In the genomic region with DNA sequence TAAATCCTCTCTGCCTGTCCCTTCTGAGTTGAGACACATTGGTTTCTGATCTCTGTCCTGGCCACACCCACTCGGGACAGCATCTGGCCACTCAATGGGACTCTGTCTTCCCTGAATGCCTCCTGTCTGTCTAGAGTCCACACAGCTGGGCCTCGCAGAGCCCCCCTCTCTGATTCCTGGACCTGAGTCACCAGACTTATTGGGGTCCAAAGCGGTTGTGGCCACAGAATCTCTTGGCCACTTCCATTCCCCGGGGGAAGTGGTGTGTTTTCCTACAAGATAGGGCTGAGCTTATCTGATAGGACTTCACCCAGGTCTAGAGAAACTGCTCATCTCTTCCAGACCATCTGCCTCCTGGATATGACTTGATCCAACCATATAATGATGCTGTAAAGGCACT, we compare ENCODE assay signal across 15 cellular contexts. TPM values are rescaled to one million over a fixed set of nuclear protein-coding genes. Genes with fewer than 3 reads are reported as not detected.
"Had no signal": no experiment of that assay in that cellular context is flagged by ENCODE, and none has a peak within 500 bp of the region (broad histone marks: within the 10 kb centered on the region; RNA-seq: fewer than 3 reads in every experiment).

No MANE protein-coding gene starts in this region.

- DNase-seq: activated CD4-positive, alpha-beta memory T cell treated with anti-CD3 and anti-CD28 coated beads, Interleukin-2, amount 10 ng/mL, durations not matched to agents 7 days and 5 days; activated CD4-positive, alpha-beta T cell treated with anti-CD3 and anti-CD28 coated beads for 4 hours; activated effector memory CD4-positive, alpha-beta T cell treated with anti-CD3 and anti-CD28 coated beads, Interleukin-2, amount 50 U/mL, for 16 hours; activated T-cell treated with anti-CD3 and anti-CD28 coated beads, Interleukin-2, amount 50 U/mL, for 4 hours; islet precursor cell; naive thymus-derived CD8-positive, alpha-beta T cell; stimulated activated CD4-positive, alpha-beta T cell treated with anti-CD3 and anti-CD28 coated beads, Interleukin-4, amount 100 ng/mL, for 24 hours; stimulated activated naive CD4-positive, alpha-beta T cell; T-helper 9 cell had no signal

- H3K4me1 ChIP-seq: left lung had no signal

- H3K4me3 ChIP-seq: gastroesophageal sphincter, left lung, right atrium auricular region, skin epidermis had no signal

- H3K27ac ChIP-seq: gastroesophageal sphincter, left lung, right atrium auricular region had no signal

- H3K27me3 ChIP-seq: gastroesophageal sphincter, left lung, right atrium auricular region had no signal

- H3K9me3 ChIP-seq: gastroesophageal sphincter, left lung, right atrium auricular region had no signal

- ATAC-seq: activated naive CD4-positive, alpha-beta T cell treated with anti-CD3 and anti-CD28 coated beads, Interleukin-2, amount 50 U/mL, for 72 hours; activated T-cell treated with anti-CD3 and anti-CD28 coated beads, Interleukin-2, amount 50 U/mL, for 4 hours; gastroesophageal sphincter; left lung; naive thymus-derived CD8-positive, alpha-beta T cell had no signal

- H3K36me3 ChIP-seq: gastroesophageal sphincter, left lung, right atrium auricular region had no signal

RNA-seq across cellular contexts. Expression of a gene that starts 57.4 kb away (rescaled TPM):
- total RNA-seq: epithelial cell of proximal tubule had no signal
